ENCODE assay signal across 18 cellular contexts in the genomic region with DNA sequence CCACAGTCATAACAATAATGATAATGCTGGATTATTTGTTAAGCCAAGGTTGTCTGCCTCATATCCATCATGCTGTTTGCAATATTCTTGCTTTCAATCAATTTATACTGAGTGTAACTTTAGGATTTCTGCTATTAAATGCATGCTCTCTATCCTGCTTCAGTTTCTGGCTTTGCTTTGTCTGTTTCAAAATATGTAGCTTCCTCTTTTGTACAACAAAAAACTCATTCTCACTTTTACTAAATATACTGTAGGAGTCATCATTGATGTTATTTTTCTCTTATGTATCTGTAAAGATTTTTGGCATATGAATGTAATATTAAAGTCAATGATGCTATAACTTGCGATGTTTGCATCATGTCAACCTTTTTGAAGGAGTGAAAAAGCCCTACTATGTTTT.
"Had no signal": no experiment of that assay in that cellular context is flagged by ENCODE, and none has a peak within 500 bp of the region (broad histone marks: within the 10 kb centered on the region; RNA-seq: fewer than 3 reads in every experiment).

No MANE protein-coding gene starts in this region.

- FAIRE-seq: astrocyte had no signal

- DNase-seq: activated B cell treated with CpG ODN at 0.5 μM for 24 hours; activated CD4-positive, alpha-beta T cell treated with anti-CD3 and anti-CD28 coated beads for 48 hours; activated CD8-positive, alpha-beta T cell treated with anti-CD3 and anti-CD28 coated beads for 36 hours; activated effector memory CD4-positive, alpha-beta T cell treated with Interleukin-2 at 50 U/mL for 16 hours; activated naive CD4-positive, alpha-beta T cell treated with anti-CD3 and anti-CD28 coated beads, Interleukin-2, amount 50 U/mL, for 16 hours; activated T-cell treated with anti-CD3 and anti-CD28 coated beads, Interleukin-2, amount 50 U/mL, for 4 hours; dorsolateral prefrontal cortex; endodermal cell; gastrocnemius medialis; heart left ventricle; left colon; lower lobe of right lung; midbrain; ovary; right lobe of liver; upper lobe of left lung had no signal

- H3K36me3 ChIP-seq: ovary, right lobe of liver had no signal

- H3K4me2 ChIP-seq: smooth muscle cell had no signal

- H3K27ac ChIP-seq: dorsolateral prefrontal cortex, gastrocnemius medialis, heart left ventricle, lower lobe of right lung, ovary, right lobe of liver, upper lobe of left lung had no signal

- H3K27me3 ChIP-seq: dorsolateral prefrontal cortex, gastrocnemius medialis, heart left ventricle, ovary, right lobe of liver, upper lobe of left lung had no signal

- H3K9me3 ChIP-seq: gastrocnemius medialis, heart left ventricle, lower lobe of right lung, ovary, right lobe of liver, upper lobe of left lung had no signal

- H3K4me3 ChIP-seq: dorsolateral prefrontal cortex, gastrocnemius medialis, heart left ventricle, lower lobe of right lung, ovary, right lobe of liver, smooth muscle cell, upper lobe of left lung had no signal

- ATAC-seq: activated CD8-positive, alpha-beta T cell treated with anti-CD3 and anti-CD28 coated beads for 36 hours; activated T-cell treated with anti-CD3 and anti-CD28 coated beads, Interleukin-2, amount 50 U/mL, for 4 hours; gastrocnemius medialis; heart left ventricle; left colon; lower lobe of right lung; right lobe of liver had no signal

- H3K4me1 ChIP-seq: gastrocnemius medialis, lower lobe of right lung, right lobe of liver had no signal
